In the genomic region with DNA sequence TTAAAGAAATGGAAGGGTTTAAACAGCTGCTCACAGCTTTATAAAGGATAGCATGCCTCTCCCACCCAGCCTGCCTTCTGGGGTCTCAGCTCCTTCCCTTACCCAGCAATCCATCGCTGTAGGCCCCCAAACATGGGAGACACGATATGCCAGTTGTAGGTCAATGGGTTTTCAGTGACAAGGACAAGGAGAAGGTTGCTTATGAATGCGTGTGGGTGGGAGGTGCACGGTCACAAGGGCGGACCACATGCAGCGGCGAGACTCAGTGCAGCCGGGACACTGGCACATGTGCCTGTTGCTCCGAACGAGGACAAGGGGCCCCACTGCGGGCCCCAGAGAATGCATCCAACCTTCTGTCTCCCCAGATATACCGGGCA, we compare ENCODE assay signal across 1 cellular context.
TF ChIP-seq lines count a peak whose summit lies in the region.

No MANE protein-coding gene starts in this region.

TF ChIP-seq in GM12878, 131 proteins besides CTCF, POLR2A, EP300 and RAD21 (continued from another document and continues in another):
- TF ChIP-seq, protein P1, sequence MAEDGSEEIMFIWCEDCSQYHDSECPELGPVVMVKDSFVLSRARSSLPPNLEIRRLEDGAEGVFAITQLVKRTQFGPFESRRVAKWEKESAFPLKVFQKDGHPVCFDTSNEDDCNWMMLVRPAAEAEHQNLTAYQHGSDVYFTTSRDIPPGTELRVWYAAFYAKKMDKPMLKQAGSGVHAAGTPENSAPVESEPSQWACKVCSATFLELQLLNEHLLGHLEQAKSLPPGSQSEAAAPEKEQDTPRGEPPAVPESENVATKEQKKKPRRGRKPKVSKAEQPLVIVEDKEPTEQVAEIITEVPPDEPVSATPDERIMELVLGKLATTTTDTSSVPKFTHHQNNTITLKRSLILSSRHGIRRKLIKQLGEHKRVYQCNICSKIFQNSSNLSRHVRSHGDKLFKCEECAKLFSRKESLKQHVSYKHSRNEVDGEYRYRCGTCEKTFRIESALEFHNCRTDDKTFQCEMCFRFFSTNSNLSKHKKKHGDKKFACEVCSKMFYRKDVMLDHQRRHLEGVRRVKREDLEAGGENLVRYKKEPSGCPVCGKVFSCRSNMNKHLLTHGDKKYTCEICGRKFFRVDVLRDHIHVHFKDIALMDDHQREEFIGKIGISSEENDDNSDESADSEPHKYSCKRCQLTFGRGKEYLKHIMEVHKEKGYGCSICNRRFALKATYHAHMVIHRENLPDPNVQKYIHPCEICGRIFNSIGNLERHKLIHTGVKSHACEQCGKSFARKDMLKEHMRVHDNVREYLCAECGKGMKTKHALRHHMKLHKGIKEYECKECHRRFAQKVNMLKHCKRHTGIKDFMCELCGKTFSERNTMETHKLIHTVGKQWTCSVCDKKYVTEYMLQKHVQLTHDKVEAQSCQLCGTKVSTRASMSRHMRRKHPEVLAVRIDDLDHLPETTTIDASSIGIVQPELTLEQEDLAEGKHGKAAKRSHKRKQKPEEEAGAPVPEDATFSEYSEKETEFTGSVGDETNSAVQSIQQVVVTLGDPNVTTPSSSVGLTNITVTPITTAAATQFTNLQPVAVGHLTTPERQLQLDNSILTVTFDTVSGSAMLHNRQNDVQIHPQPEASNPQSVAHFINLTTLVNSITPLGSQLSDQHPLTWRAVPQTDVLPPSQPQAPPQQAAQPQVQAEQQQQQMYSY (CRISPR knock-in tag; IDR thresholded peaks at IDR 0.05) = no peak; the same call in 1 of the 2 replicates
- TF ChIP-seq SMAD5 (IDR thresholded peaks at IDR 0.05; ENCODE audit: low read depth) (no peak; the same call in 1 of the 2 replicates), IRF4 (IDR thresholded peaks at IDR 0.05; ENCODE audit: low read depth, low read length) (no peak), DPF2 (IDR thresholded peaks at IDR 0.05) (no peak; the same call in 1 of the 2 replicates), MEF2A (IDR thresholded peaks at IDR 0.05; ENCODE audit: insufficient read depth, low read depth, low read length) (no peak), RUNX3 (IDR thresholded peaks at IDR 0.05; ENCODE audit: low read length) (no peak), CBX5 (IDR thresholded peaks at IDR 0.05; ENCODE audit: low read depth) (no peak), POLR2AphosphoS2 (IDR thresholded peaks at IDR 0.05; ENCODE audit: low read depth, low read length) (no peak; the same call in 1 of the 2 replicates), NR2C1 (IDR thresholded peaks at IDR 0.05) (no peak), MTA3 (IDR thresholded peaks at IDR 0.05; ENCODE audit: borderline replicate concordance, low read length) (no peak), SUPT20H (IDR thresholded peaks at IDR 0.05; ENCODE audit: borderline replicate concordance, control insufficient read depth, low read depth, low read length) (no peak), ATF7 (IDR thresholded peaks at IDR 0.05; ENCODE audit: low read depth) (no peak), CHD2 (IDR thresholded peaks at IDR 0.05; ENCODE audit: borderline replicate concordance, low read depth, low read length) (no peak), POLR2AphosphoS5 (IDR thresholded peaks at IDR 0.05; ENCODE audit: low read length) (peak; percentile 32; the same call in 1 of the 2 replicates), KLF5 (IDR thresholded peaks at IDR 0.05; ENCODE audit: partially characterized antibody) (peak; percentile 51), MYB (IDR thresholded peaks at IDR 0.05; ENCODE audit: borderline replicate concordance, low read depth, low read length) (no peak), YBX1 (IDR thresholded peaks at IDR 0.05) (no peak), RB1 (IDR thresholded peaks at IDR 0.05; ENCODE audit: borderline replicate concordance) (peak; percentile 9; the same call in 1 of the 2 replicates), ZNF622 (IDR thresholded peaks at IDR 0.05) (no peak), CREM (IDR thresholded peaks at IDR 0.05; ENCODE audit: low read depth) (no peak), ZSCAN29 (IDR thresholded peaks at IDR 0.05) (no peak), SMAD1 (IDR thresholded peaks at IDR 0.05; ENCODE audit: low read depth, partially characterized antibody) (peak; percentile 8), ZNF217 (IDR thresholded peaks at IDR 0.05) (no peak), MTA2 (IDR thresholded peaks at IDR 0.05; ENCODE audit: low read depth) (no peak), CREB1 (IDR thresholded peaks at IDR 0.05; ENCODE audit: low read depth) (no peak), SP1 (IDR thresholded peaks at IDR 0.05; ENCODE audit: low read depth, low read length) (peak; percentile 13), IKZF2 (IDR thresholded peaks at IDR 0.05) (no peak), SMARCA5 (IDR thresholded peaks at IDR 0.05) (no peak), SREBF1 (IDR thresholded peaks at IDR 0.05; ENCODE audit: low read length) (no peak), CEBPB (IDR thresholded peaks at IDR 0.05; ENCODE audit: borderline replicate concordance in 1 of 2, low read depth in 2 of 2, low read length in 2 of 2) (no peak), LARP7 (IDR thresholded peaks at IDR 0.05) (0 out of 2 replicates have a peak, but pooled peaks have one; percentile 59), TCF12 (IDR thresholded peaks at IDR 0.05; ENCODE audit: low read depth, low read length) (no peak), NR2F1 (conservative IDR thresholded peaks at IDR 0.05) (no peak), JUNB (IDR thresholded peaks at IDR 0.05) (0 out of 2 replicates have a peak, but pooled peaks have one; percentile 3)
- TF ChIP-seq, protein P2, sequence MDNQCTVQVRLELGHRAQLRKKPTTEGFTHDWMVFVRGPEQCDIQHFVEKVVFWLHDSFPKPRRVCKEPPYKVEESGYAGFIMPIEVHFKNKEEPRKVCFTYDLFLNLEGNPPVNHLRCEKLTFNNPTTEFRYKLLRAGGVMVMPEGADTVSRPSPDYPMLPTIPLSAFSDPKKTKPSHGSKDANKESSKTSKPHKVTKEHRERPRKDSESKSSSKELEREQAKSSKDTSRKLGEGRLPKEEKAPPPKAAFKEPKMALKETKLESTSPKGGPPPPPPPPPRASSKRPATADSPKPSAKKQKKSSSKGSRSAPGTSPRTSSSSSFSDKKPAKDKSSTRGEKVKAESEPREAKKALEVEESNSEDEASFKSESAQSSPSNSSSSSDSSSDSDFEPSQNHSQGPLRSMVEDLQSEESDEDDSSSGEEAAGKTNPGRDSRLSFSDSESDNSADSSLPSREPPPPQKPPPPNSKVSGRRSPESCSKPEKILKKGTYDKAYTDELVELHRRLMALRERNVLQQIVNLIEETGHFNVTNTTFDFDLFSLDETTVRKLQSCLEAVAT (IDR thresholded peaks at IDR 0.05) = 0 out of 2 replicates have a peak, but pooled peaks have one; percentile 7
- TF ChIP-seq, protein P3, sequence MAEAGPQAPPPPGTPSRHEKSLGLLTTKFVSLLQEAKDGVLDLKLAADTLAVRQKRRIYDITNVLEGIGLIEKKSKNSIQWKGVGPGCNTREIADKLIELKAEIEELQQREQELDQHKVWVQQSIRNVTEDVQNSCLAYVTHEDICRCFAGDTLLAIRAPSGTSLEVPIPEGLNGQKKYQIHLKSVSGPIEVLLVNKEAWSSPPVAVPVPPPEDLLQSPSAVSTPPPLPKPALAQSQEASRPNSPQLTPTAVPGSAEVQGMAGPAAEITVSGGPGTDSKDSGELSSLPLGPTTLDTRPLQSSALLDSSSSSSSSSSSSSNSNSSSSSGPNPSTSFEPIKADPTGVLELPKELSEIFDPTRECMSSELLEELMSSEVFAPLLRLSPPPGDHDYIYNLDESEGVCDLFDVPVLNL (IDR thresholded peaks at IDR 0.05; ENCODE audit: low read depth, low read length) = no peak
- TF ChIP-seq, protein P4, sequence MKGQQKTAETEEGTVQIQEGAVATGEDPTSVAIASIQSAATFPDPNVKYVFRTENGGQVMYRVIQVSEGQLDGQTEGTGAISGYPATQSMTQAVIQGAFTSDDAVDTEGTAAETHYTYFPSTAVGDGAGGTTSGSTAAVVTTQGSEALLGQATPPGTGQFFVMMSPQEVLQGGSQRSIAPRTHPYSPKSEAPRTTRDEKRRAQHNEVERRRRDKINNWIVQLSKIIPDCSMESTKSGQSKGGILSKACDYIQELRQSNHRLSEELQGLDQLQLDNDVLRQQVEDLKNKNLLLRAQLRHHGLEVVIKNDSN (IDR thresholded peaks at IDR 0.05; ENCODE audit: borderline replicate concordance, extremely low read length, insufficient read depth, low read depth, low read length) = peak; percentile 33
- TF ChIP-seq, protein P5, sequence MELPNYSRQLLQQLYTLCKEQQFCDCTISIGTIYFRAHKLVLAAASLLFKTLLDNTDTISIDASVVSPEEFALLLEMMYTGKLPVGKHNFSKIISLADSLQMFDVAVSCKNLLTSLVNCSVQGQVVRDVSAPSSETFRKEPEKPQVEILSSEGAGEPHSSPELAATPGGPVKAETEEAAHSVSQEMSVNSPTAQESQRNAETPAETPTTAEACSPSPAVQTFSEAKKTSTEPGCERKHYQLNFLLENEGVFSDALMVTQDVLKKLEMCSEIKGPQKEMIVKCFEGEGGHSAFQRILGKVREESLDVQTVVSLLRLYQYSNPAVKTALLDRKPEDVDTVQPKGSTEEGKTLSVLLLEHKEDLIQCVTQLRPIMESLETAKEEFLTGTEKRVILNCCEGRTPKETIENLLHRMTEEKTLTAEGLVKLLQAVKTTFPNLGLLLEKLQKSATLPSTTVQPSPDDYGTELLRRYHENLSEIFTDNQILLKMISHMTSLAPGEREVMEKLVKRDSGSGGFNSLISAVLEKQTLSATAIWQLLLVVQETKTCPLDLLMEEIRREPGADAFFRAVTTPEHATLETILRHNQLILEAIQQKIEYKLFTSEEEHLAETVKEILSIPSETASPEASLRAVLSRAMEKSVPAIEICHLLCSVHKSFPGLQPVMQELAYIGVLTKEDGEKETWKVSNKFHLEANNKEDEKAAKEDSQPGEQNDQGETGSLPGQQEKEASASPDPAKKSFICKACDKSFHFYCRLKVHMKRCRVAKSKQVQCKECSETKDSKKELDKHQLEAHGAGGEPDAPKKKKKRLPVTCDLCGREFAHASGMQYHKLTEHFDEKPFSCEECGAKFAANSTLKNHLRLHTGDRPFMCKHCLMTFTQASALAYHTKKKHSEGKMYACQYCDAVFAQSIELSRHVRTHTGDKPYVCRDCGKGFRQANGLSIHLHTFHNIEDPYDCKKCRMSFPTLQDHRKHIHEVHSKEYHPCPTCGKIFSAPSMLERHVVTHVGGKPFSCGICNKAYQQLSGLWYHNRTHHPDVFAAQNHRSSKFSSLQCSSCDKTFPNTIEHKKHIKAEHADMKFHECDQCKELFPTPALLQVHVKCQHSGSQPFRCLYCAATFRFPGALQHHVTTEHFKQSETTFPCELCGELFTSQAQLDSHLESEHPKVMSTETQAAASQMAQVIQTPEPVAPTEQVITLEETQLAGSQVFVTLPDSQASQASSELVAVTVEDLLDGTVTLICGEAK (IDR thresholded peaks at IDR 0.05; ENCODE audit: borderline replicate concordance) = no peak
- TF ChIP-seq, protein P6, sequence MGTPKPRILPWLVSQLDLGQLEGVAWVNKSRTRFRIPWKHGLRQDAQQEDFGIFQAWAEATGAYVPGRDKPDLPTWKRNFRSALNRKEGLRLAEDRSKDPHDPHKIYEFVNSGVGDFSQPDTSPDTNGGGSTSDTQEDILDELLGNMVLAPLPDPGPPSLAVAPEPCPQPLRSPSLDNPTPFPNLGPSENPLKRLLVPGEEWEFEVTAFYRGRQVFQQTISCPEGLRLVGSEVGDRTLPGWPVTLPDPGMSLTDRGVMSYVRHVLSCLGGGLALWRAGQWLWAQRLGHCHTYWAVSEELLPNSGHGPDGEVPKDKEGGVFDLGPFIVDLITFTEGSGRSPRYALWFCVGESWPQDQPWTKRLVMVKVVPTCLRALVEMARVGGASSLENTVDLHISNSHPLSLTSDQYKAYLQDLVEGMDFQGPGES (IDR thresholded peaks at IDR 0.05) = no peak
- TF ChIP-seq, protein P7, sequence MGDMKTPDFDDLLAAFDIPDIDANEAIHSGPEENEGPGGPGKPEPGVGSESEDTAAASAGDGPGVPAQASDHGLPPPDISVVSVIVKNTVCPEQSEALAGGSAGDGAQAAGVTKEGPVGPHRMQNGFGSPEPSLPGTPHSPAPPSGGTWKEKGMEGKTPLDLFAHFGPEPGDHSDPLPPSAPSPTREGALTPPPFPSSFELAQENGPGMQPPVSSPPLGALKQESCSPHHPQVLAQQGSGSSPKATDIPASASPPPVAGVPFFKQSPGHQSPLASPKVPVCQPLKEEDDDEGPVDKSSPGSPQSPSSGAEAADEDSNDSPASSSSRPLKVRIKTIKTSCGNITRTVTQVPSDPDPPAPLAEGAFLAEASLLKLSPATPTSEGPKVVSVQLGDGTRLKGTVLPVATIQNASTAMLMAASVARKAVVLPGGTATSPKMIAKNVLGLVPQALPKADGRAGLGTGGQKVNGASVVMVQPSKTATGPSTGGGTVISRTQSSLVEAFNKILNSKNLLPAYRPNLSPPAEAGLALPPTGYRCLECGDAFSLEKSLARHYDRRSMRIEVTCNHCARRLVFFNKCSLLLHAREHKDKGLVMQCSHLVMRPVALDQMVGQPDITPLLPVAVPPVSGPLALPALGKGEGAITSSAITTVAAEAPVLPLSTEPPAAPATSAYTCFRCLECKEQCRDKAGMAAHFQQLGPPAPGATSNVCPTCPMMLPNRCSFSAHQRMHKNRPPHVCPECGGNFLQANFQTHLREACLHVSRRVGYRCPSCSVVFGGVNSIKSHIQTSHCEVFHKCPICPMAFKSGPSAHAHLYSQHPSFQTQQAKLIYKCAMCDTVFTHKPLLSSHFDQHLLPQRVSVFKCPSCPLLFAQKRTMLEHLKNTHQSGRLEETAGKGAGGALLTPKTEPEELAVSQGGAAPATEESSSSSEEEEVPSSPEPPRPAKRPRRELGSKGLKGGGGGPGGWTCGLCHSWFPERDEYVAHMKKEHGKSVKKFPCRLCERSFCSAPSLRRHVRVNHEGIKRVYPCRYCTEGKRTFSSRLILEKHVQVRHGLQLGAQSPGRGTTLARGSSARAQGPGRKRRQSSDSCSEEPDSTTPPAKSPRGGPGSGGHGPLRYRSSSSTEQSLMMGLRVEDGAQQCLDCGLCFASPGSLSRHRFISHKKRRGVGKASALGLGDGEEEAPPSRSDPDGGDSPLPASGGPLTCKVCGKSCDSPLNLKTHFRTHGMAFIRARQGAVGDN (IDR thresholded peaks at IDR 0.05) = peak; percentile 96
